In genomic region chr20:47784256-47784598, GRCh38 we compare ENCODE assay signal across 9 cellular contexts. TPM values are rescaled to one million over a fixed set of nuclear protein-coding genes. Genes with fewer than 3 reads are reported as not detected.
DNase-seq lines count a peak whose midpoint lies in the region; ATAC-seq and TF ChIP-seq lines count a peak whose summit lies in the region.
"Had no signal": no experiment of that assay in that cellular context is flagged by ENCODE, and none has a peak within 500 bp of the region (broad histone marks: within the 10 kb centered on the region; RNA-seq: fewer than 3 reads in every experiment).

No MANE protein-coding gene starts in this region.

- H3K27ac ChIP-seq in lower lobe of right lung (no peak overlapping the region), thoracic aorta (no peak overlapping the region)
- H3K27ac ChIP-seq: VCaP had no signal

- TF ChIP-seq CTCF in MCF 10A (IDR thresholded peaks at IDR 0.05; ENCODE audit: unreplicated experiment): no peak
- TF ChIP-seq CTCF in lower lobe of right lung (IDR thresholded peaks at IDR 0.05): no peak
- TF ChIP-seq CTCF in thoracic aorta (IDR thresholded peaks at IDR 0.05): no peak

- CTCF ChIA-PET in MCF 10A (lab: Yijun Ruan, JAX): interaction anchor here (0.7 to 3.4 kb wide), 15 partner anchors 17 to 838 kb away, joined by 3 to 36 read pairs (median 5); no protein-coding TSS in a partner anchor

- H3K27me3 ChIP-seq in lower lobe of right lung (ENCODE audit: low read depth): peaks cover 42% of the 10 kb centered on the region
- no peaks in the 10 kb centered on the region for H3K27me3 ChIP-seq in thoracic aorta (replicated peaks; ENCODE audit: insufficient read depth)

- peaks cover 16% of the 10 kb centered on the region for H3K4me1 Mint-ChIP-seq in activated T-cell treated with anti-CD3 and anti-CD28 coated beads, Interleukin-2, amount 50 U/mL, for 24 hours (ENCODE audit: low read depth)
- peaks cover 34% of the 10 kb centered on the region for H3K4me1 Mint-ChIP-seq in MCF 10A (ENCODE audit: insufficient read depth, unreplicated experiment)

- peak overlapping the region; percentile 28 for H3K4me3 Mint-ChIP-seq in activated T-cell treated with anti-CD3 and anti-CD28 coated beads, Interleukin-2, amount 50 U/mL, for 24 hours
- peak overlapping the region; percentile 89 for H3K4me3 Mint-ChIP-seq in MCF 10A (ENCODE audit: unreplicated experiment)

- DNase-seq in activated T-cell treated with anti-CD3 and anti-CD28 coated beads, Interleukin-2, amount 50 U/mL, for 24 hours: no peak
- DNase-seq in activated T-cell treated with anti-CD3 and anti-CD28 coated beads, Interleukin-2, amount 50 U/mL, for 48 hours: no peak
- no peak for DNase-seq in MCF 10A (ENCODE audit: unreplicated experiment)
- no peak for DNase-seq in lower lobe of right lung
- no peak for DNase-seq in thoracic aorta (ENCODE audit: low spot score)
- DNase-seq in KG1 (lab: John Stamatoyannopoulos, UW): no peak
- DNase-seq in NCI-H1417 (lab: John Stamatoyannopoulos, UW): no peak

- ATAC-seq in lower lobe of right lung (no peak), thoracic aorta (ENCODE audit: insufficient number of reproducible peaks, low FRiP score, low read depth) (no peak), HG03045 (IDR thresholded peaks at IDR 0.05; ENCODE audit: unreplicated experiment) (no peak)

- POLR2A ChIA-PET in MCF 10A (lab: Yijun Ruan, JAX): interaction anchor here (0.7 to 2.2 kb wide), 10 partner anchors 8 to 837 kb away, joined by 3 to 15 read pairs (median 4); no protein-coding TSS in a partner anchor

- no peaks in the 10 kb centered on the region for H3K36me3 Mint-ChIP-seq in activated T-cell treated with anti-CD3 and anti-CD28 coated beads, Interleukin-2, amount 50 U/mL, for 24 hours (ENCODE audit: low read depth)
- H3K36me3 Mint-ChIP-seq in MCF 10A (ENCODE audit: insufficient read depth, unreplicated experiment): peaks cover 18% of the 10 kb centered on the region

- no peaks in the 10 kb centered on the region for H3K9me3 Mint-ChIP-seq in activated T-cell treated with anti-CD3 and anti-CD28 coated beads, Interleukin-2, amount 50 U/mL, for 24 hours
- H3K9me3 Mint-ChIP-seq in MCF 10A (ENCODE audit: unreplicated experiment): no peaks in the 10 kb centered on the region

- intact Hi-C loops in MCF 10A (cut with micrococcal nuclease): loop anchor here (1.0 to 5.0 kb wide), 2 partner anchors 59 to 107 kb away; no protein-coding TSS in a partner anchor
- intact Hi-C loops in lower lobe of right lung (cut with DNase I): no loop called here

- peaks cover 37% of the 10 kb centered on the region for H3K4me1 ChIP-seq in lower lobe of right lung
- peaks cover 6 to 14% of the 10 kb centered on the region in 2 donors for H3K4me1 ChIP-seq in thoracic aorta (ENCODE audit: control insufficient read depth in 1 of 2, low read depth in 2 of 2)

- H3K36me3 ChIP-seq in lower lobe of right lung (no peaks in the 10 kb centered on the region), thoracic aorta (no peaks in the 10 kb centered on the region)

- BruUV-seq in MCF 10A (replicated peaks; lab: Mats Ljungman, UMichigan): no TSS peak

- H3K9me3 ChIP-seq in lower lobe of right lung (no peaks in the 10 kb centered on the region), thoracic aorta (no peaks in the 10 kb centered on the region)

- no peak overlapping the region for H3K27ac Mint-ChIP-seq in activated T-cell treated with anti-CD3 and anti-CD28 coated beads, Interleukin-2, amount 50 U/mL, for 24 hours
- peak overlapping the region; percentile 73 for H3K27ac Mint-ChIP-seq in MCF 10A (ENCODE audit: low read depth, unreplicated experiment)

- H3K4me3 ChIP-seq in lower lobe of right lung (peak overlapping the region; percentile 60), thoracic aorta (peak overlapping the region; percentile 78)

- H3K27me3 Mint-ChIP-seq in activated T-cell treated with anti-CD3 and anti-CD28 coated beads, Interleukin-2, amount 50 U/mL, for 24 hours: peaks cover 62% of the 10 kb centered on the region
- no peaks in the 10 kb centered on the region for H3K27me3 Mint-ChIP-seq in MCF 10A (ENCODE audit: insufficient read depth, unreplicated experiment)

RNA-seq across cellular contexts. Expression of gene SULF2, which starts 1.1 kb away (rescaled TPM):
- total RNA-seq in MCF 10A (2022): 68.7 and 82.2 TPM in 2 replicates
- 34.6 TPM for total RNA-seq in lower lobe of right lung
- total RNA-seq in thoracic aorta: 10 to 100 TPM; 39.0 to 53.9 TPM
